9 cellular contexts compared by ENCODE assay signal in genomic region chr1:224592636-224593579, GRCh38. TPM values are rescaled to one million over a fixed set of nuclear protein-coding genes. Genes with fewer than 3 reads are reported as not detected.
DNase-seq lines count a peak whose midpoint lies in the region; ATAC-seq and TF ChIP-seq lines count a peak whose summit lies in the region.
"Had no signal": no experiment of that assay in that cellular context is flagged by ENCODE, and none has a peak within 500 bp of the region (broad histone marks: within the 10 kb centered on the region; RNA-seq: fewer than 3 reads in every experiment).

No MANE protein-coding gene starts in this region.

- H3K4me1 ChIP-seq in sigmoid colon = no peaks in the 10 kb centered on the region
- H3K4me1 ChIP-seq: parathyroid adenoma had no signal

- DNase-seq in DMS 273 treated with DMSO at 0.1 percent for 48 hours (lab: John Stamatoyannopoulos, UW) = peak; percentile 25
- DNase-seq in SW480 (ENCODE audit: low spot score) = peak; percentile 85
- peak; percentile 86 for DNase-seq in kidney epithelial cell (ENCODE audit: low read depth)
- DNase-seq in superior temporal gyrus (ENCODE audit: extremely low spot score) = no peak
- DNase-seq in sigmoid colon = no peak
- no peak for DNase-seq in KG1 (lab: John Stamatoyannopoulos, UW)
- no peak for DNase-seq in stimulated activated CD4-positive, alpha-beta T cell treated with anti-CD3 and anti-CD28 coated beads, Interleukin-4, amount 100 ng/mL, for 4 hours

- 62 to 77% methylated on average over 6 of the region's 6 CpGs for WGBS in sigmoid colon, 2 donors

- ATAC-seq in HG03108 (IDR thresholded peaks at IDR 0.05; ENCODE audit: unreplicated experiment) = peak; percentile 58

- TF ChIP-seq POLR2A in sigmoid colon (IDR thresholded peaks at IDR 0.05) = no peak

- H3K27ac ChIP-seq in sigmoid colon = no peak overlapping the region
- H3K27ac ChIP-seq: parathyroid adenoma had no signal

- TF ChIP-seq EP300 in sigmoid colon (IDR thresholded peaks at IDR 0.05) = no peak

- intact Hi-C loops in sigmoid colon (cut with DNase I) = no loop called here

- H3K36me3 ChIP-seq in kidney epithelial cell (ENCODE audit: control insufficient read depth, insufficient read depth, low read length) (no peaks in the 10 kb centered on the region), sigmoid colon (no peaks in the 10 kb centered on the region)

- TF ChIP-seq CTCF in kidney epithelial cell (IDR thresholded peaks at IDR 0.05; ENCODE audit: insufficient read depth, low read length, poor library complexity, severe bottlenecking) (no peak), sigmoid colon (IDR thresholded peaks at IDR 0.05) (no peak)

- no peaks in the 10 kb centered on the region for H3K27me3 ChIP-seq in kidney epithelial cell (ENCODE audit: control insufficient read depth, insufficient read depth, low read length)
- H3K27me3 ChIP-seq in sigmoid colon = no peaks in the 10 kb centered on the region

- H3K9me3 ChIP-seq in sigmoid colon = no peaks in the 10 kb centered on the region

- no peak overlapping the region for H3K4me3 ChIP-seq in kidney epithelial cell (ENCODE audit: low read depth, low read length)
- H3K4me3 ChIP-seq in sigmoid colon = no peak overlapping the region

RNA-seq across cellular contexts. Expression of gene CNIH3, which starts 23.2 kb away (rescaled TPM):
- total RNA-seq in kidney epithelial cell (4.0 and 4.2 TPM in 2 replicates), sigmoid colon (1 to 10 TPM; 1.4 to 2.8 (median 2.3) TPM)
- 1 to 10 TPM in 2 of 3 donors, under 1 TPM in 1; 0.60 to 1.4 (median 1.0) TPM for polyA plus RNA-seq in sigmoid colon

Comparison
In these comparisons a context has a peak if more than half of its experiments do, and no peak if none do; other contexts are left out.
1. DNase-seq: peak in DMS 273 treated with DMSO at 0.1 percent for 48 hours (single experiment), SW480 (single experiment) and kidney epithelial cell (single experiment); none in superior temporal gyrus (single experiment), sigmoid colon (single experiment), KG1 (single experiment) and stimulated activated CD4-positive, alpha-beta T cell treated with anti-CD3 and anti-CD28 coated beads, Interleukin-4, amount 100 ng/mL, for 4 hours (0 of 2).